Comparison of ENCODE assay signal across 13 cellular contexts in genomic region chrX:78119521-78120227, GRCh38. TPM values are rescaled to one million over a fixed set of nuclear protein-coding genes. Genes with fewer than 3 reads are reported as not detected.
DNase-seq lines count a peak whose midpoint lies in the region; ATAC-seq and TF ChIP-seq lines count a peak whose summit lies in the region.
"Had no signal": no experiment of that assay in that cellular context is flagged by ENCODE, and none has a peak within 500 bp of the region (broad histone marks: within the 10 kb centered on the region; RNA-seq: fewer than 3 reads in every experiment).

No MANE protein-coding gene starts in this region.

- H3K4me1 ChIP-seq in A673 (ENCODE audit: insufficient read depth, low read length, poor library complexity, severe bottlenecking) (no peaks in the 10 kb centered on the region), DOHH2 (ENCODE audit: control insufficient read depth, low read length) (no peaks in the 10 kb centered on the region), PC-3 (ENCODE audit: insufficient read depth, low read length) (peaks cover 21% of the 10 kb centered on the region), sigmoid colon (no peaks in the 10 kb centered on the region)
- H3K4me1 ChIP-seq: psoas muscle had no signal

- no peak overlapping the region for H3K9ac ChIP-seq in PC-3 (ENCODE audit: low read length)
- H3K9ac ChIP-seq: GM23248 had no signal

- intact Hi-C loops in A673 (cut with micrococcal nuclease; ENCODE audit: unreplicated experiment) (loop anchor here (10.0 kb wide), 1 partner anchor 435 kb away; no protein-coding TSS in a partner anchor), PC-3 (cut with micrococcal nuclease) (loop anchor here (5.0 kb wide), 1 partner anchor 258 kb away; no protein-coding TSS in a partner anchor), sigmoid colon (cut with DNase I) (no loop called here)

- 73 to 76% methylated on average over 9 of the region's 9 CpGs for WGBS in sigmoid colon, 2 donors

- H3K36me3 ChIP-seq in A673 (ENCODE audit: insufficient read depth, low read length, poor library complexity, severe bottlenecking) (peaks cover 97% of the 10 kb centered on the region), DOHH2 (ENCODE audit: control insufficient read depth, low read length) (peaks cover 94% of the 10 kb centered on the region), PC-3 (ENCODE audit: low read depth, low read length) (peaks cover 81% of the 10 kb centered on the region), sigmoid colon (peaks cover 10 to 93% (median 16%) of the 10 kb centered on the region in 4 donors)

- H2AFZ ChIP-seq in PC-3 (ENCODE audit: low read length), result no peak overlapping the region
- H2AFZ ChIP-seq: GM23248 had no signal

- peak; percentile 30; the same call in 1 of the 2 replicates for ATAC-seq in PC-3
- no peak for ATAC-seq in HG03108 (IDR thresholded peaks at IDR 0.05; ENCODE audit: unreplicated experiment)

- TF ChIP-seq EP300 in sigmoid colon (IDR thresholded peaks at IDR 0.05), result no peak

- no peaks in the 10 kb centered on the region for H3K9me2 ChIP-seq in DOHH2 (replicated peaks; ENCODE audit: control insufficient read depth, low read length)
- H3K9me2 ChIP-seq in PC-3 (replicated peaks; ENCODE audit: low read length), result no peaks in the 10 kb centered on the region

- peaks cover 55% of the 10 kb centered on the region for H3K79me2 ChIP-seq in DOHH2 (ENCODE audit: control insufficient read depth, low read length)
- H3K79me2 ChIP-seq in PC-3 (ENCODE audit: low read length), result peaks cover 79% of the 10 kb centered on the region

- H3K27me3 ChIP-seq in A673 (replicated peaks; ENCODE audit: insufficient read depth, low read depth, low read length, poor library complexity) (no peaks in the 10 kb centered on the region), DOHH2 (ENCODE audit: control insufficient read depth, low read length) (no peaks in the 10 kb centered on the region), PC-3 (ENCODE audit: low read length) (no peaks in the 10 kb centered on the region), sigmoid colon (no peaks in the 10 kb centered on the region)

- CTCF ChIA-PET in A673 (lab: Charles Lee), result no interaction called here
- CTCF ChIA-PET in PC-3 (lab: Charles Lee), result interaction anchor here (0.7 kb wide), 1 partner anchor 28 kb away, joined by 4 read pairs; no protein-coding TSS in a partner anchor

- H3K4me3 ChIP-seq in A673 (ENCODE audit: low read depth, low read length, poor library complexity, severe bottlenecking) (no peak overlapping the region), DOHH2 (ENCODE audit: low read length) (no peak overlapping the region), PC-3 (ENCODE audit: low read length) (no peak overlapping the region), fibroblast of pulmonary artery (replicated peaks; ENCODE audit: low read depth, low read length) (no peak overlapping the region), sigmoid colon (no peak overlapping the region)
- H3K4me3 ChIP-seq: GM23248, psoas muscle had no signal

- POLR2A ChIA-PET in A673 (lab: Charles Lee; ENCODE audit: low non-redundant PET), result no interaction called here
- POLR2A ChIA-PET in PC-3 (lab: Charles Lee; ENCODE audit: unreplicated experiment), result no interaction called here

- no peaks in the 10 kb centered on the region for H4K20me1 ChIP-seq in DOHH2 (ENCODE audit: control insufficient read depth, insufficient read depth, low read depth, low read length)
- peaks cover 81% of the 10 kb centered on the region for H4K20me1 ChIP-seq in PC-3 (ENCODE audit: low read length)

- H3K9me3 ChIP-seq in A673 (ENCODE audit: low read depth, low read length, poor library complexity, severe bottlenecking), result no peaks in the 10 kb centered on the region
- H3K9me3 ChIP-seq in DOHH2 (ENCODE audit: control insufficient read depth, insufficient read depth, low read length), result no peaks in the 10 kb centered on the region
- H3K9me3 ChIP-seq in PC-3 (ENCODE audit: low read length), result no peaks in the 10 kb centered on the region
- H3K9me3 ChIP-seq in sigmoid colon, result no peaks in the 10 kb centered on the region
- H3K9me3 ChIP-seq: psoas muscle had no signal

- H3F3A ChIP-seq in DOHH2 (ENCODE audit: control insufficient read depth, insufficient read depth), result no peaks in the 10 kb centered on the region
- H3F3A ChIP-seq in PC-3 (ENCODE audit: low read length, unreplicated experiment), result peaks cover 16% of the 10 kb centered on the region

- no TSS peak for BruUV-seq in A673 (replicated peaks; lab: Mats Ljungman, UMichigan)
- BruUV-seq in PC-3 (replicated peaks; lab: Mats Ljungman, UMichigan), result no TSS peak

- no peak for DNase-seq in A673 (ENCODE audit: low spot score)
- DNase-seq in PC-3, result peak; percentile 38
- DNase-seq in fibroblast of pulmonary artery (ENCODE audit: low read depth), result peak; percentile 20
- DNase-seq in AG20443 (ENCODE audit: low spot score), result no peak
- DNase-seq in sigmoid colon, result no peak
- no peak for DNase-seq in MV-4-11 (lab: John Stamatoyannopoulos, UW)
- DNase-seq: activated gamma-delta T cell treated with Interleukin-2 at 50 U/mL for 16 hours, GM23248, head of caudate nucleus, IMR-90, psoas muscle had no signal

- no peak overlapping the region for H3K4me2 ChIP-seq in DOHH2 (ENCODE audit: low read length)
- H3K4me2 ChIP-seq in PC-3 (ENCODE audit: low read length), result no peak overlapping the region

- no peak for TF ChIP-seq POLR2A in sigmoid colon (IDR thresholded peaks at IDR 0.05)

- H3K27ac ChIP-seq in A673 (ENCODE audit: low read depth, low read length, poor library complexity, severe bottlenecking) (no peak overlapping the region), DOHH2 (ENCODE audit: low read depth, low read length) (no peak overlapping the region), PC-3 (ENCODE audit: low read length) (no peak overlapping the region), sigmoid colon (no peak overlapping the region)
- H3K27ac ChIP-seq: GM23248, psoas muscle had no signal

- TF ChIP-seq CTCF in A673 (conservative IDR thresholded peaks at IDR 0.05; ENCODE audit: low read depth, low read length) (0 out of 2 replicates have a peak, but pooled peaks have one; percentile 28), DOHH2 (IDR thresholded peaks at IDR 0.05; ENCODE audit: low read depth, low read length, poor library complexity, severe bottlenecking) (peak; percentile 11), PC-3 (conservative IDR thresholded peaks at IDR 0.05; ENCODE audit: low read depth, low read length) (peak; percentile 61), fibroblast of pulmonary artery (IDR thresholded peaks at IDR 0.05; ENCODE audit: low read length, missing control alignments) (peak; percentile 30), sigmoid colon (IDR thresholded peaks at IDR 0.05) (no peak)

RNA-seq across cellular contexts. Expression of gene PGK1, which starts 15.6 kb away (rescaled TPM):
- total RNA-seq in A673 (2021), result 432 and 438 TPM in 2 replicates
- 663 and 668 TPM in 2 replicates for total RNA-seq in PC-3 (2014; rRNA removed)
- total RNA-seq in sigmoid colon, result 100 to 1,000 TPM in 2 of 4 donors, 10 to 100 TPM in 2; 92.8 to 101 (median 96.9) TPM
- polyA plus RNA-seq in sigmoid colon, result 100 to 1,000 TPM; 190 to 277 (median 227) TPM

RNA-seq across cellular contexts. Expression of gene TAF9B, which starts 19.8 kb away (rescaled TPM):
- total RNA-seq in A673 (2021) (40.7 and 41.6 TPM in 2 replicates), PC-3 (2014; rRNA removed) (19.5 and 26.1 TPM in 2 replicates), sigmoid colon (10 to 100 TPM; 34.1 to 48.9 (median 41.2) TPM)
- 1 to 10 TPM; 5.3 to 7.0 (median 6.6) TPM for polyA plus RNA-seq in sigmoid colon

Comparison
In these comparisons a context has a peak if more than half of its experiments do, and no peak if none do; other contexts are left out.
1. DNase-seq: peak in PC-3 (single experiment) and fibroblast of pulmonary artery (single experiment); none in A673 (single experiment), AG20443 (single experiment), sigmoid colon (single experiment) and MV-4-11 (single experiment).
2. CTCF ChIP-seq: peak in A673 (single experiment), DOHH2 (single experiment), PC-3 (single experiment) and fibroblast of pulmonary artery (single experiment); none in sigmoid colon (0 of 4).